Comparison of ENCODE assay signal across 8 cellular contexts in the genomic region with DNA sequence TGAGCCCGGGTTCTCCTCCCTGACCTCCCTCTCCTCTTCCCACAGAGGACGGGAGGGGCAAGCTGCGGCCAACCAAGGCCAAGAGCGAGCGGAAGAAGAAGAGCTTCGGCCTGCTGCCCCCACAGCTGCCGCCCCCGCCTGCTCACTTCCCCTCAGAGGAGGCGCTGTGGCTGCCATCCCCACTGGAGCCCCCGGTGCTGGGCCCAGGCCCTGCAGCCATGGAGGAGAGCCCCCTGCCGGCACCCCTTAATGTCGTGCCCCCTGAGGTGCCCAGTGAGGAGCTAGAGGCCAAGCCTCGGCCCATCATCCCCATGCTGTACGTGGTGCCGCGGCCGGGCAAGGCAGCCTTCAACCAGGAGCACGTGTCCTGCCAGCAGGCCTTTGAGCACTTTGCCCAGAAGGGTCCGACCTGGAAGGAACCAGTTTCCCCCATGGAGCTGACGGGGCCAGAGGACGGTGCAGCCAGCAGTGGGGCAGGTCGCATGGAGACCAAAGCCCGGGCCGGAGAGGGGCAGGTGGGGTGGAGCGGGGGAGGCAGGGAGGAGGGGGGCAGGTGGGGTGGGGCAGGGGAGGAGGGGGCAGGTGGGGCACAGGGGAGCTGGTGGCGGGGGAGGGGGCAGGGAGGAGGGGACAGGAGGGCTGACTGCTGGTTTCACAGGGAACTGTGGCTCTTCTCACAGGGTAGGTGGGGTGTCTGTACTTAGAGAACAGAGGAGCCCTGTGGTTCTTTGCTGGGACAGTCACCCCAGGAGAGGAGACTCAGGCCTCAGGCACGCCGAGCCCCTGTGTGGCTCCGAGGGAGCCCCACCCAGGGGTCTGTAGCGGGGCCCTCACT.
A peak's percentile ranks its signal among the peaks of the same experiment; 100 is the strongest.
DNase-seq lines count a peak whose midpoint lies in the region; ATAC-seq and TF ChIP-seq lines count a peak whose summit lies in the region.

No MANE protein-coding gene starts in this region.

- no peak overlapping the region for H3K9ac ChIP-seq in liver (ENCODE audit: low read depth in 1 of 2, low read length in 2 of 2)

- no peak for TF ChIP-seq RAD21 in liver (IDR thresholded peaks at IDR 0.05)

- WGBS in liver = 88% methylated on average over 30 of the region's 30 CpGs

- H3K27ac ChIP-seq in liver (ENCODE audit: low read depth in 1 of 2, low read length in 2 of 2) = peak overlapping the region; percentile 46 to 50

- peaks cover 4 to 40% (median 8%) of the 10 kb centered on the region in 4 donors for H3K36me3 ChIP-seq in liver (ENCODE audit: control insufficient read depth in 4 of 4, insufficient read depth in 3 of 4, low read depth in 1 of 4, low read length in 3 of 4)

- TF ChIP-seq CTCF in GM12873 (IDR thresholded peaks at IDR 0.05; ENCODE audit: insufficient read depth, low read depth, low read length, missing control alignments) (peak; percentile 51), liver (IDR thresholded peaks at IDR 0.05; ENCODE audit: low read depth, low read length, missing input control) (no peak), foreskin fibroblast (IDR thresholded peaks at IDR 0.05; ENCODE audit: low read depth, low read length) (no peak)

- ATAC-seq in GM21515 (IDR thresholded peaks at IDR 0.05; ENCODE audit: unreplicated experiment) (peak; percentile 33), Right ventricle myocardium superior (ENCODE audit: poor library complexity) (no peak)

- peaks cover 0 to 22% (median 1%) of the 10 kb centered on the region in 4 donors for H3K4me1 ChIP-seq in liver (ENCODE audit: control insufficient read depth in 4 of 4, insufficient read depth in 4 of 4, low read length in 3 of 4)

- H3K9me3 ChIP-seq in liver (ENCODE audit: control insufficient read depth in 4 of 4, low read length in 3 of 4) = no peaks in the 10 kb centered on the region

- DNase-seq in MV-4-11 (lab: John Stamatoyannopoulos, UW) (peak; percentile 56), foreskin fibroblast (no peak), Right ventricle myocardium superior (no peak), NCI-H146 (lab: John Stamatoyannopoulos, UW) (no peak), HK-2 (ENCODE audit: unreplicated experiment) (no peak)

- H3K27me3 ChIP-seq in liver (ENCODE audit: control insufficient read depth in 4 of 4, insufficient read depth in 4 of 4, low read length in 3 of 4) = no peaks in the 10 kb centered on the region

- H3K4me3 ChIP-seq in liver (ENCODE audit: low read depth in 1 of 3, low read length in 3 of 3) (no peak overlapping the region), foreskin fibroblast (ENCODE audit: low read depth in 1 of 2, low read length in 2 of 2) (no peak overlapping the region)

- intact Hi-C loops in Right ventricle myocardium superior (cut with DNase I) = no loop called here

TF ChIP-seq in liver, 16 proteins besides CTCF, POLR2A, EP300 and RAD21:
- TF ChIP-seq JUND (IDR thresholded peaks at IDR 0.05) (no peak), SP1 (IDR thresholded peaks at IDR 0.05) (no peak), FOXA1 (IDR thresholded peaks at IDR 0.05) (no peak), YY1 (IDR thresholded peaks at IDR 0.05) (no peak), TAF1 (conservative IDR thresholded peaks at IDR 0.05) (no peak), HNF4G (IDR thresholded peaks at IDR 0.05) (no peak), RXRA (IDR thresholded peaks at IDR 0.05) (no peak), FOXA2 (IDR thresholded peaks at IDR 0.05) (no peak), NR2F2 (IDR thresholded peaks at IDR 0.05) (no peak), HNF4A (conservative IDR thresholded peaks at IDR 0.05) (no peak), EGR1 (IDR thresholded peaks at IDR 0.05; ENCODE audit: low read depth in 2 of 2) (no peak), GABPA (IDR thresholded peaks at IDR 0.05 in 1 of 2, conservative IDR thresholded peaks at IDR 0.05 in 1 of 2) (no peak)
- TF ChIP-seq, protein P1, sequence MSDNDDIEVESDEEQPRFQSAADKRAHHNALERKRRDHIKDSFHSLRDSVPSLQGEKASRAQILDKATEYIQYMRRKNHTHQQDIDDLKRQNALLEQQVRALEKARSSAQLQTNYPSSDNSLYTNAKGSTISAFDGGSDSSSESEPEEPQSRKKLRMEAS (IDR thresholded peaks at IDR 0.05) = no peak
- TF ChIP-seq, protein P2, sequence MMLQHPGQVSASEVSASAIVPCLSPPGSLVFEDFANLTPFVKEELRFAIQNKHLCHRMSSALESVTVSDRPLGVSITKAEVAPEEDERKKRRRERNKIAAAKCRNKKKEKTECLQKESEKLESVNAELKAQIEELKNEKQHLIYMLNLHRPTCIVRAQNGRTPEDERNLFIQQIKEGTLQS (IDR thresholded peaks at IDR 0.05) = no peak
- TF ChIP-seq, protein P3, sequence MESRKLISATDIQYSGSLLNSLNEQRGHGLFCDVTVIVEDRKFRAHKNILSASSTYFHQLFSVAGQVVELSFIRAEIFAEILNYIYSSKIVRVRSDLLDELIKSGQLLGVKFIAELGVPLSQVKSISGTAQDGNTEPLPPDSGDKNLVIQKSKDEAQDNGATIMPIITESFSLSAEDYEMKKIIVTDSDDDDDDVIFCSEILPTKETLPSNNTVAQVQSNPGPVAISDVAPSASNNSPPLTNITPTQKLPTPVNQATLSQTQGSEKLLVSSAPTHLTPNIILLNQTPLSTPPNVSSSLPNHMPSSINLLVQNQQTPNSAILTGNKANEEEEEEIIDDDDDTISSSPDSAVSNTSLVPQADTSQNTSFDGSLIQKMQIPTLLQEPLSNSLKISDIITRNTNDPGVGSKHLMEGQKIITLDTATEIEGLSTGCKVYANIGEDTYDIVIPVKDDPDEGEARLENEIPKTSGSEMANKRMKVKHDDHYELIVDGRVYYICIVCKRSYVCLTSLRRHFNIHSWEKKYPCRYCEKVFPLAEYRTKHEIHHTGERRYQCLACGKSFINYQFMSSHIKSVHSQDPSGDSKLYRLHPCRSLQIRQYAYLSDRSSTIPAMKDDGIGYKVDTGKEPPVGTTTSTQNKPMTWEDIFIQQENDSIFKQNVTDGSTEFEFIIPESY (IDR thresholded peaks at IDR 0.05) = no peak
- TF ChIP-seq, protein P4, sequence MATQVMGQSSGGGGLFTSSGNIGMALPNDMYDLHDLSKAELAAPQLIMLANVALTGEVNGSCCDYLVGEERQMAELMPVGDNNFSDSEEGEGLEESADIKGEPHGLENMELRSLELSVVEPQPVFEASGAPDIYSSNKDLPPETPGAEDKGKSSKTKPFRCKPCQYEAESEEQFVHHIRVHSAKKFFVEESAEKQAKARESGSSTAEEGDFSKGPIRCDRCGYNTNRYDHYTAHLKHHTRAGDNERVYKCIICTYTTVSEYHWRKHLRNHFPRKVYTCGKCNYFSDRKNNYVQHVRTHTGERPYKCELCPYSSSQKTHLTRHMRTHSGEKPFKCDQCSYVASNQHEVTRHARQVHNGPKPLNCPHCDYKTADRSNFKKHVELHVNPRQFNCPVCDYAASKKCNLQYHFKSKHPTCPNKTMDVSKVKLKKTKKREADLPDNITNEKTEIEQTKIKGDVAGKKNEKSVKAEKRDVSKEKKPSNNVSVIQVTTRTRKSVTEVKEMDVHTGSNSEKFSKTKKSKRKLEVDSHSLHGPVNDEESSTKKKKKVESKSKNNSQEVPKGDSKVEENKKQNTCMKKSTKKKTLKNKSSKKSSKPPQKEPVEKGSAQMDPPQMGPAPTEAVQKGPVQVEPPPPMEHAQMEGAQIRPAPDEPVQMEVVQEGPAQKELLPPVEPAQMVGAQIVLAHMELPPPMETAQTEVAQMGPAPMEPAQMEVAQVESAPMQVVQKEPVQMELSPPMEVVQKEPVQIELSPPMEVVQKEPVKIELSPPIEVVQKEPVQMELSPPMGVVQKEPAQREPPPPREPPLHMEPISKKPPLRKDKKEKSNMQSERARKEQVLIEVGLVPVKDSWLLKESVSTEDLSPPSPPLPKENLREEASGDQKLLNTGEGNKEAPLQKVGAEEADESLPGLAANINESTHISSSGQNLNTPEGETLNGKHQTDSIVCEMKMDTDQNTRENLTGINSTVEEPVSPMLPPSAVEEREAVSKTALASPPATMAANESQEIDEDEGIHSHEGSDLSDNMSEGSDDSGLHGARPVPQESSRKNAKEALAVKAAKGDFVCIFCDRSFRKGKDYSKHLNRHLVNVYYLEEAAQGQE (IDR thresholded peaks at IDR 0.05) = no peak
TF ChIP-seq in liver: peak in this region for 0.
